In the genomic region with DNA sequence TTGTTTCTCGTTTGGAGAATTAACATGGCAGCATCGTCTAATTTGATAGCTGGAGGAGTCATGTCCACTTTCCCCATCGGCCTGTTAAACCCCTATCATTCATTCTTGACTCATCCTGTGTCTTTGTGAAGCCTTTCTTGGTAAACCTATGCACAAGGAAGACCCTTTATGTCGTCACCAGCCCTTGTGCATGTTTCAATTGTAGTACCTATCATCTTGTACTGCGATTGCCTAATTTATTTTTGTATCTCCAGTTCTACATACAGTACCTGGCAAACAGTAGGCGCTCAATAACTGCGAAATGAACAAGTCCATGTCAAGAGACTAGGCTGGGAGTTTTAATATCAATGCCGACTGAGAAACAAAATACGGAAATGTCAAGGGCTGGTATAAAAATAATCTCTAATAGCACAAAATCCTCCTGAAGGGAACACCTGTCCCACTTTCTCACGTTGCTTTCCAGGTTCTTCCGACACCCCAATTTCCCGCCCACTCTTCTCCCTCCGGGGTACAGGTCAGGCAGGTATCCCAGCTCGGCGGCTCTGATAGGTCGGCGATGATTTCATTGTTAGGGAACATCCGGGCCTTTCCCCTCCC, we compare ENCODE assay signal across 1 cellular context.
TF ChIP-seq lines count a peak whose summit lies in the region.

No MANE protein-coding gene starts in this region.

TF ChIP-seq in SK-N-SH treated with all-trans-retinoic acid at 6 μM for 48 hours, 23 proteins besides CTCF, POLR2A, EP300 and RAD21 (continued from another document):
- TF ChIP-seq PPARA (CRISPR knock-in tag; IDR thresholded peaks at IDR 0.05; ENCODE audit: borderline replicate concordance) (no peak), SNAI2 (CRISPR knock-in tag; IDR thresholded peaks at IDR 0.05) (peak; percentile 84; the same call in 1 of the 2 replicates), CSDC2 (CRISPR knock-in tag; IDR thresholded peaks at IDR 0.05) (0 out of 2 replicates have a peak, but pooled peaks have one; percentile 48)
